ENCODE assay signal across 11 cellular contexts in genomic region chr3:126768903-126769302, GRCh38.
"Had no signal": no experiment of that assay in that cellular context is flagged by ENCODE, and none has a peak within 500 bp of the region (broad histone marks: within the 10 kb centered on the region; RNA-seq: fewer than 3 reads in every experiment).

No MANE protein-coding gene starts in this region.

- ATAC-seq: GM23338, HCT116 had no signal

- H3K4me2 ChIP-seq: GM23338 had no signal

- H3K9ac ChIP-seq: GM23248 had no signal

- H2AFZ ChIP-seq: GM23248, GM23338 had no signal

- H3K36me3 ChIP-seq: HAP-1 had no signal

- H3K4me3 ChIP-seq: GM23248, GM23338, HAP-1 had no signal

- FAIRE-seq: H1, H54 had no signal

- H3K4me1 ChIP-seq: HAP-1 had no signal

- DNase-seq: GM23248, GOT3, H7, H9, HCEC 1CT, HFFc6 had no signal

- H3K27ac ChIP-seq: GM23248 had no signal
